8 cellular contexts compared by ENCODE assay signal in genomic region chr7:155190608-155191536, GRCh38.
DNase-seq lines count a peak whose midpoint lies in the region; ATAC-seq, FAIRE-seq and TF ChIP-seq lines count a peak whose summit lies in the region.

No MANE protein-coding gene starts in this region.

- H3K4me3 ChIP-seq in WERI-Rb-1 (ENCODE audit: low read depth, low read length), result peak overlapping the region; percentile 11; the same call in 1 of the 2 replicates
- H3K4me3 ChIP-seq in breast epithelium, result peak overlapping the region in 1 of 3 donors; percentile 47
- no peak overlapping the region for H3K4me3 ChIP-seq in kidney epithelial cell (ENCODE audit: low read depth, low read length)

- ATAC-seq in HG03159 (IDR thresholded peaks at IDR 0.05; ENCODE audit: unreplicated experiment) (peak; percentile 69), HG02840 (IDR thresholded peaks at IDR 0.05; ENCODE audit: low FRiP score, unreplicated experiment) (no peak)

- no peaks in the 10 kb centered on the region for H3K4me1 ChIP-seq in breast epithelium

- FAIRE-seq in GM12891 (lab: Jason Lieb, UNC), result peak; percentile 16

- H3K36me3 ChIP-seq in WERI-Rb-1 (no peaks in the 10 kb centered on the region), breast epithelium (no peaks in the 10 kb centered on the region), kidney epithelial cell (ENCODE audit: control insufficient read depth, insufficient read depth, low read length) (no peaks in the 10 kb centered on the region)

- TF ChIP-seq POLR2A in GM12891 (IDR thresholded peaks at IDR 0.05; ENCODE audit: low read depth, low read length) (no peak), breast epithelium (IDR thresholded peaks at IDR 0.05) (no peak)

- peak; percentile 70 for DNase-seq in GM12891 (ENCODE audit: insufficient read length, low spot score)
- DNase-seq in WERI-Rb-1, result peak; percentile 39
- peak in 1 of 2 donors; percentile 44 for DNase-seq in breast epithelium (ENCODE audit: low spot score in 2 of 2)
- no peak for DNase-seq in kidney epithelial cell (ENCODE audit: low read depth)
- peak; percentile 53 to 76 for DNase-seq in stimulated activated CD4-positive, alpha-beta T cell treated with anti-CD3 and anti-CD28 coated beads, Interleukin-4, amount 100 ng/mL, for 4 hours
- no peak for DNase-seq in NCI-H345 treated with DMSO at 0.1 percent for 48 hours (lab: John Stamatoyannopoulos, UW; ENCODE audit: unreplicated experiment)

- H3K27me3 ChIP-seq in WERI-Rb-1 (ENCODE audit: insufficient read depth, low read depth, severe bottlenecking), result no peaks in the 10 kb centered on the region
- no peaks in the 10 kb centered on the region for H3K27me3 ChIP-seq in breast epithelium
- no peaks in the 10 kb centered on the region for H3K27me3 ChIP-seq in kidney epithelial cell (ENCODE audit: control insufficient read depth, insufficient read depth, low read length)

- intact Hi-C loops in breast epithelium (cut with DNase I; ENCODE audit: low total_unique reads), result no loop called here

- H3K27ac ChIP-seq in WERI-Rb-1 (no peak overlapping the region), breast epithelium (no peak overlapping the region)

- TF ChIP-seq CTCF in WERI-Rb-1 (IDR thresholded peaks at IDR 0.05; ENCODE audit: low read depth, low read length) (peak; percentile 80), breast epithelium (IDR thresholded peaks at IDR 0.05) (peak; percentile 87 to 89 (median 89)), kidney epithelial cell (IDR thresholded peaks at IDR 0.05; ENCODE audit: insufficient read depth, low read length, poor library complexity, severe bottlenecking) (peak; percentile 96)

- H3K9me3 ChIP-seq in WERI-Rb-1 (ENCODE audit: severe bottlenecking), result peaks cover 9% of the 10 kb centered on the region
- peaks cover 4 to 10% of the 10 kb centered on the region in 2 donors for H3K9me3 ChIP-seq in breast epithelium

TF ChIP-seq in GM12891, 5 proteins besides CTCF, POLR2A, EP300 and RAD21:
- TF ChIP-seq TAF1 (IDR thresholded peaks at IDR 0.05; ENCODE audit: low read depth, low read length) (no peak), PAX5 (IDR thresholded peaks at IDR 0.05; ENCODE audit: insufficient read depth, low read length, severe bottlenecking) (no peak), SPI1 (IDR thresholded peaks at IDR 0.05; ENCODE audit: low read depth, low read length) (no peak), POLR2AphosphoS5 (IDR thresholded peaks at IDR 0.05; ENCODE audit: low read depth, low read length) (no peak), POU2F2 (IDR thresholded peaks at IDR 0.05; ENCODE audit: low read depth, low read length) (no peak)

Comparison
In these comparisons a context has a peak if more than half of its experiments do, and no peak if none do; other contexts are left out.
1. DNase-seq: peak in GM12891 (single experiment), WERI-Rb-1 (single experiment) and stimulated activated CD4-positive, alpha-beta T cell treated with anti-CD3 and anti-CD28 coated beads, Interleukin-4, amount 100 ng/mL, for 4 hours (2 of 2); none in kidney epithelial cell (single experiment) and NCI-H345 treated with DMSO at 0.1 percent for 48 hours (single experiment).
2. Peak in every context shown above with its lines, with median percentiles within 50 percentile points of each other: CTCF ChIP-seq.